Comparison of ENCODE assay signal across 3 cellular contexts in genomic region chr6:19911223-19911622, GRCh38.
"Had no signal": no experiment of that assay in that cellular context is flagged by ENCODE, and none has a peak within 500 bp of the region (broad histone marks: within the 10 kb centered on the region; RNA-seq: fewer than 3 reads in every experiment).

No MANE protein-coding gene starts in this region.

- DNase-seq: GDM1, GF-D8 had no signal

- H3K4me3 ChIP-seq: GM12878 had no signal
